ENCODE assay signal across 33 cellular contexts in the genomic region with DNA sequence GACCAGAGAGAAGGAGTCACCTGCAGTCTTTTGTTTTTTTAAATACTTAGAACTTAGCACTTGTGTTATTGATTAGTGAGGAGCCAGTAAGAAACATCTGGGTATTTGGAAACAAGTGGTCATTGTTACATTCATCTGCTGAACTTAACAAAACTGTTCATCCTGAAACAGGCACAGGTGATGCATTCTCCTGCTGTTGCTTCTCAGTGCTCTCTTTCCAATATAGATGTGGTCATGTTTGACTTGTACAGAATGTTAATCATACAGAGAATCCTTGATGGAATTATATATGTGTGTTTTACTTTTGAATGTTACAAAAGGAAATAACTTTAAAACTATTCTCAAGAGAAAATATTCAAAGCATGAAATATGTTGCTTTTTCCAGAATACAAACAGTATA. TPM values are rescaled to one million over a fixed set of nuclear protein-coding genes. Genes with fewer than 3 reads are reported as not detected.
"Had no signal": no experiment of that assay in that cellular context is flagged by ENCODE, and none has a peak within 500 bp of the region (broad histone marks: within the 10 kb centered on the region; RNA-seq: fewer than 3 reads in every experiment).

No MANE protein-coding gene starts in this region.

- H3K79me2 ChIP-seq: parathyroid adenoma had no signal

- H3K4me1 Mint-ChIP-seq: neural crest cell had no signal

- H3K4me3 ChIP-seq: psoas muscle, sigmoid colon, testis, transverse colon had no signal

- DNase-seq: activated CD4-positive, alpha-beta T cell treated with anti-CD3 and anti-CD28 coated beads, Interleukin-2, amount 10 ng/mL, durations not matched to agents 7 days and 5 days; activated CD4-positive, CD25-positive, alpha-beta regulatory T cell treated with anti-CD3 and anti-CD28 coated beads, Interleukin-2, amount 50 U/mL, for 72 hours; activated CD8-positive, alpha-beta memory T cell treated with anti-CD3 and anti-CD28 coated beads, Interleukin-2, amount 50 U/mL, for 4 hours; activated effector memory CD4-positive, alpha-beta T cell treated with Interleukin-2 at 50 U/mL for 16 hours; activated naive CD8-positive, alpha-beta T cell treated with anti-CD3 and anti-CD28 coated beads, Interleukin-2, amount 10 ng/mL, durations not matched to agents 7 days and 5 days; activated T-cell treated with anti-CD3 and anti-CD28 coated beads, Interleukin-2, amount 50 U/mL, for 4 hours; amniotic stem cell; caudate nucleus; cortex of kidney; effector memory CD8-positive, alpha-beta T cell; foreskin fibroblast; head of caudate nucleus; hippocampal formation; left cardiac atrium; left ventricle myocardium superior; naive B cell; occipital lobe; psoas muscle; sigmoid colon; small intestine; stimulated activated CD4-positive, alpha-beta T cell treated with anti-CD3 and anti-CD28 coated beads, Interleukin-4, amount 100 ng/mL, for 24 hours; stimulated activated naive B cell treated with anti-CD40 and anti-IgM and Interleukin-4, amounts not matched to agents 10 μg/mL and 1 μg/mL and 100 μg/mL, for 72 hours; T-helper 17 cell; T1000; testis; transverse colon; WERI-Rb-1 had no signal

- H3K4me3 Mint-ChIP-seq: activated CD4-positive, alpha-beta T cell treated with anti-CD3 and anti-CD28 coated beads, Interleukin-2, amount 10 ng/mL, durations not matched to agents 7 days and 5 days; activated naive CD8-positive, alpha-beta T cell treated with anti-CD3 and anti-CD28 coated beads, Interleukin-2, amount 10 ng/mL, durations not matched to agents 7 days and 5 days; activated T-cell treated with anti-CD3 and anti-CD28 coated beads, Interleukin-2, amount 50 U/mL, for 4 hours; effector memory CD8-positive, alpha-beta T cell; naive B cell; neural crest cell; stimulated activated naive B cell treated with anti-CD40 and anti-IgM and Interleukin-4, amounts not matched to agents 10 μg/mL and 1 μg/mL and 100 μg/mL, for 72 hours; T-helper 17 cell had no signal

- H2AFZ ChIP-seq: parathyroid adenoma had no signal

- H3K27me3 ChIP-seq: sigmoid colon, testis, transverse colon had no signal

- H3K27me3 Mint-ChIP-seq: activated CD4-positive, alpha-beta T cell treated with anti-CD3 and anti-CD28 coated beads, Interleukin-2, amount 10 ng/mL, durations not matched to agents 7 days and 5 days; activated naive CD8-positive, alpha-beta T cell treated with anti-CD3 and anti-CD28 coated beads, Interleukin-2, amount 10 ng/mL, durations not matched to agents 7 days and 5 days; effector memory CD8-positive, alpha-beta T cell; naive B cell; stimulated activated naive B cell treated with anti-CD40 and anti-IgM and Interleukin-4, amounts not matched to agents 10 μg/mL and 1 μg/mL and 100 μg/mL, for 72 hours; T-helper 17 cell had no signal

- FAIRE-seq: keratinocyte, small intestine had no signal

- H3K9me3 ChIP-seq: psoas muscle, sigmoid colon, testis, transverse colon had no signal

- H3K9me3 Mint-ChIP-seq: activated CD4-positive, alpha-beta T cell treated with anti-CD3 and anti-CD28 coated beads, Interleukin-2, amount 10 ng/mL, durations not matched to agents 7 days and 5 days; activated naive CD8-positive, alpha-beta T cell treated with anti-CD3 and anti-CD28 coated beads, Interleukin-2, amount 10 ng/mL, durations not matched to agents 7 days and 5 days; activated T-cell treated with anti-CD3 and anti-CD28 coated beads, Interleukin-2, amount 50 U/mL, for 4 hours; effector memory CD8-positive, alpha-beta T cell; naive B cell; neural crest cell; stimulated activated naive B cell treated with anti-CD40 and anti-IgM and Interleukin-4, amounts not matched to agents 10 μg/mL and 1 μg/mL and 100 μg/mL, for 72 hours had no signal

- H3K27ac ChIP-seq: parathyroid adenoma, psoas muscle, sigmoid colon, testis, transverse colon, WERI-Rb-1 had no signal

- H3K4me1 ChIP-seq: parathyroid adenoma, psoas muscle, sigmoid colon, testis, transverse colon had no signal

- H3K27ac Mint-ChIP-seq: activated CD4-positive, alpha-beta T cell treated with anti-CD3 and anti-CD28 coated beads, Interleukin-2, amount 10 ng/mL, durations not matched to agents 7 days and 5 days; activated naive CD8-positive, alpha-beta T cell treated with anti-CD3 and anti-CD28 coated beads, Interleukin-2, amount 10 ng/mL, durations not matched to agents 7 days and 5 days; stimulated activated naive B cell treated with anti-CD40 and anti-IgM and Interleukin-4, amounts not matched to agents 10 μg/mL and 1 μg/mL and 100 μg/mL, for 72 hours; T-helper 17 cell had no signal

RNA-seq across cellular contexts. Expression of a gene that starts 20.8 kb away (rescaled TPM):
- total RNA-seq: activated CD4-positive, alpha-beta T cell treated with anti-CD3 and anti-CD28 coated beads, Interleukin-2, amount 10 ng/mL, durations not matched to agents 7 days and 5 days; activated CD8-positive, alpha-beta memory T cell treated with anti-CD3 and anti-CD28 coated beads for 36 hours; activated naive CD8-positive, alpha-beta T cell treated with anti-CD3 and anti-CD28 coated beads, Interleukin-2, amount 10 ng/mL, durations not matched to agents 7 days and 5 days; activated T-cell treated with anti-CD3 and anti-CD28 coated beads, Interleukin-2, amount 50 U/mL, for 4 hours; chondrocyte; left cardiac atrium; left ventricle myocardium superior; lung microvascular endothelial cell; neural crest cell; occipital lobe; psoas muscle; sigmoid colon; T-helper 17 cell; testis had no signal
